19 cellular contexts compared by ENCODE assay signal in the genomic region with DNA sequence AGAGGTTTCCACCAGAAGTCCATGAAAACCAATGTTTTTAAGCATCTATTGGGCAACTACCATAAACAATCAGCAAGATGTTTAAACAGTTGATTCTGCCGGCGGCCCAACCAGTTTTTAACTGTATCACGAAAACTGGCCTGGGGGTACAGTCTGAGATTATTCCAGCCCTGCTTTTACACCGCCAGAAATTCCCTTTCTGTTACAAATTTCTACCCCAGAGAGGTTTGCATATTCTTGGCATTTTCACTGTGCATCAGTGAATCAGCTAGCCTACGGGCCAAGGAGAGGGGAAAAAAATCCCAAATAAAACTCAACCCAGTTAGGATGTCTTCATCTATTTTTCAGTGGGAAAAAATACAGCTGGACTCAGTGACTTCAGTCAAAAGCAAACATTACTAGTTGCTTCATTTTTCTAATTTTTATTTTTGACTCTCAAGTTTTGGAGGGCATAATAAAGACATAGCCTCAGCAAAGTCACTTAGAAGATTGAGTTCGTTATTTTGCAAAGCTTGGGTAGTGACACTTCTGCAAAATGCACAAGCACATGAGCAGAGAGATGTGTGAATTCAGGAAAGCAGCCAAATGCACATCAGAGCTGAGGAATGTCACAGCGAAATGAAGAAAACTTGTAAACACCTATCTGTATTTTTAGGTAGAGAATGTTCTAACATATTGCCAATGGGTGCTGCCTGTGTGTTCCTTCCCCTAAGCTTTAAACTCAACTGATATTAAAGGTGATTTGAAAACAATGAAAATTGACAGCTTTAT.
A peak's percentile ranks its signal among the peaks of the same experiment; 100 is the strongest.
DNase-seq lines count a peak whose midpoint lies in the region; ATAC-seq, FAIRE-seq and TF ChIP-seq lines count a peak whose summit lies in the region.
"Had no signal": no experiment of that assay in that cellular context is flagged by ENCODE, and none has a peak within 500 bp of the region (broad histone marks: within the 10 kb centered on the region; RNA-seq: fewer than 3 reads in every experiment).

No MANE protein-coding gene starts in this region.

- no peak overlapping the region for H3K4me3 ChIP-seq in K562
- no peak overlapping the region for H3K4me3 ChIP-seq in left ventricle myocardium inferior
- no peak overlapping the region for H3K4me3 ChIP-seq in gastrocnemius medialis
- H3K4me3 ChIP-seq: hepatocyte, prostate gland had no signal

- TF ChIP-seq EP300 in K562 (IDR thresholded peaks at IDR 0.05; ENCODE audit: low read length) = no peak

- no peak overlapping the region; the same call in 1 of the 2 replicates for H2AFZ ChIP-seq in K562 (ENCODE audit: low read depth, low read length)
- H2AFZ ChIP-seq: hepatocyte had no signal

- ATAC-seq in GM18868 (IDR thresholded peaks at IDR 0.05; ENCODE audit: unreplicated experiment) (peak; percentile 12), K562 (no peak), gastrocnemius medialis (peak; percentile 75 to 76), GM21737 (IDR thresholded peaks at IDR 0.05; ENCODE audit: unreplicated experiment) (no peak), GM19455 (IDR thresholded peaks at IDR 0.05; ENCODE audit: unreplicated experiment) (no peak), HG02763 (IDR thresholded peaks at IDR 0.05; ENCODE audit: unreplicated experiment) (no peak)
- ATAC-seq: activated CD8-positive, alpha-beta T cell treated with anti-CD3 and anti-CD28 coated beads, Interleukin-2, amount 10 ng/mL, durations not matched to agents 7 days and 5 days; natural killer cell treated with Interleukin-12 subunit alpha and Interleukin-12 subunit beta and Interleukin-15 and Interleukin-18, amount 100 ng/mL, for 72 hours had no signal

- no TSS peak for BruUV-seq in K562 (replicated peaks; lab: Mats Ljungman, UMichigan)

- H3K27ac ChIP-seq in K562 (ENCODE audit: extremely low read depth, low read depth, low read length) (no peak overlapping the region), left ventricle myocardium inferior (replicated peaks) (peak overlapping the region; percentile 65), gastrocnemius medialis (peak overlapping the region; percentile 6 to 63 (median 37))
- H3K27ac ChIP-seq: hepatocyte had no signal

- no peaks in the 10 kb centered on the region for H3K36me3 ChIP-seq in K562 (ENCODE audit: control insufficient read depth, insufficient read depth, low read length)
- no peaks in the 10 kb centered on the region for H3K36me3 ChIP-seq in left ventricle myocardium inferior
- no peaks in the 10 kb centered on the region for H3K36me3 ChIP-seq in gastrocnemius medialis
- H3K36me3 ChIP-seq: prostate gland had no signal

- TF ChIP-seq RAD21 in K562 (CRISPR knock-in tag; conservative IDR thresholded peaks at IDR 0.05 in 1 of 2, IDR thresholded peaks at IDR 0.05 in 1 of 2) = no peak

- H3K27me3 ChIP-seq in K562 (ENCODE audit: control insufficient read depth in 2 of 2, insufficient read depth in 2 of 2, low read length in 2 of 2) = no peaks in the 10 kb centered on the region
- no peaks in the 10 kb centered on the region for H3K27me3 ChIP-seq in left ventricle myocardium inferior (ENCODE audit: low read depth)
- no peaks in the 10 kb centered on the region for H3K27me3 ChIP-seq in gastrocnemius medialis
- H3K27me3 ChIP-seq: hepatocyte had no signal

- FAIRE-seq in K562 (lab: Jason Lieb, UNC) = no peak
- FAIRE-seq: GM12891 had no signal

- no peak overlapping the region for H3K9ac ChIP-seq in K562 (ENCODE audit: insufficient read depth in 1 of 2, low read depth in 2 of 2, low read length in 2 of 2)

- H3K9me1 ChIP-seq in K562 (ENCODE audit: control insufficient read depth, insufficient read depth, low read length) = no peaks in the 10 kb centered on the region

- no peaks in the 10 kb centered on the region for H3K9me3 ChIP-seq in K562 (replicated peaks; ENCODE audit: control insufficient read depth, insufficient read depth, low read depth, low read length)
- no peaks in the 10 kb centered on the region for H3K9me3 ChIP-seq in left ventricle myocardium inferior (replicated peaks)
- no peaks in the 10 kb centered on the region for H3K9me3 ChIP-seq in gastrocnemius medialis
- H3K9me3 ChIP-seq: prostate gland had no signal

- in situ Hi-C loops in K562 (cut with MboI) = loop anchor here (10.0 kb wide), 1 partner anchor 531 kb away; no protein-coding TSS in a partner anchor
- in situ Hi-C loops in gastrocnemius medialis (cut with MboI; ENCODE audit: low sequenced_read_pairs in 4 of 4) = loop anchor here in 2 of 4 donors (10.0 kb wide), 1 partner anchor 621 kb away; no protein-coding TSS in a partner anchor

- TF ChIP-seq POLR2A in K562 (conservative IDR thresholded peaks at IDR 0.05) (no peak), gastrocnemius medialis (IDR thresholded peaks at IDR 0.05) (no peak)

- POLR2A ChIA-PET in K562 (lab: Yijun Ruan, JAX) = no interaction called here

- no peaks in the 10 kb centered on the region; a peak in 2 of 5 replicates for H3K4me1 ChIP-seq in K562 (replicated peaks in 1 of 2; ENCODE audit: control insufficient read depth in 2 of 2, insufficient read depth in 2 of 2, low read length in 2 of 2)
- H3K4me1 ChIP-seq in left ventricle myocardium inferior = peaks cover 5% of the 10 kb centered on the region
- H3K4me1 ChIP-seq in gastrocnemius medialis = peaks cover 0 to 7% of the 10 kb centered on the region in 2 donors
- H3K4me1 ChIP-seq: prostate gland had no signal

- 61% methylated on average over 7 of the region's 7 CpGs for WGBS in K562 (ENCODE audit: insufficient coverage, low coverage, missing lambda C conversion rate)

- DNase-seq in K562 (ENCODE audit: extremely low read depth in 1 of 4, low spot score in 3 of 4) (no peak), left ventricle myocardium inferior (no peak), gastrocnemius medialis (peak; percentile 16 to 39), UCSD-AML1 (lab: John Stamatoyannopoulos, UW; ENCODE audit: unreplicated experiment) (no peak)
- DNase-seq: activated CD4-positive, CD25-positive, alpha-beta regulatory T cell; activated CD8-positive, alpha-beta T cell treated with anti-CD3 and anti-CD28 coated beads, Interleukin-2, amount 10 ng/mL, durations not matched to agents 7 days and 5 days; activated naive CD8-positive, alpha-beta T cell treated with anti-CD3 and anti-CD28 coated beads for 36 hours; DMS 273 treated with DMSO at 0.1 percent for 48 hours; H9; islet precursor cell; SIG-M5 had no signal

- no peaks in the 10 kb centered on the region for H4K20me1 ChIP-seq in K562 (replicated peaks; ENCODE audit: control insufficient read depth, insufficient read depth, low read length)

- no peak overlapping the region for H3K4me2 ChIP-seq in K562 (ENCODE audit: insufficient read depth, low read length)
- H3K4me2 ChIP-seq: hepatocyte had no signal

- TF ChIP-seq CTCF in K562 (IDR thresholded peaks at IDR 0.05 in 2 of 3, conservative IDR thresholded peaks at IDR 0.05 in 1 of 3; ENCODE audit: insufficient read depth in 2 of 3, low read depth in 1 of 3, low read length in 3 of 3) (no peak), left ventricle myocardium inferior (IDR thresholded peaks at IDR 0.05; ENCODE audit: borderline replicate concordance) (no peak), gastrocnemius medialis (IDR thresholded peaks at IDR 0.05 in 4 of 5, conservative IDR thresholded peaks at IDR 0.05 in 1 of 5) (no peak)

- CTCF ChIA-PET in K562 (lab: Yijun Ruan, JAX; ENCODE audit: low intra/inter-chr PET ratio) = interaction anchor here (0.6 kb wide), 1 partner anchor 1317 kb away, joined by 3 read pairs; no protein-coding TSS in a partner anchor

- intact Hi-C loops in K562 (cut with micrococcal nuclease) (loop anchor here (1.0 to 10.0 kb wide), 6 partner anchors 255 to 761 kb away; partner anchors contain the start of gene CFAP299), left ventricle myocardium inferior (cut with micrococcal nuclease) (no loop called here), gastrocnemius medialis (cut with DNase I; ENCODE audit: low total_unique reads) (loop anchor here (1.0 to 5.0 kb wide), 2 partner anchors 534 to 624 kb away; no protein-coding TSS in a partner anchor)

- H3K79me2 ChIP-seq in K562 (ENCODE audit: control insufficient read depth, insufficient read depth, low read length) = no peaks in the 10 kb centered on the region
- H3K79me2 ChIP-seq: hepatocyte had no signal

TF ChIP-seq in K562, 482 proteins besides CTCF, POLR2A, EP300 and RAD21 (continues in another document):
- 0 out of 2 replicates have a peak, but pooled peaks have one; percentile 16 for TF ChIP-seq ZNF766 (CRISPR knock-in tag; conservative IDR thresholded peaks at IDR 0.05)
- TF ChIP-seq ZFX (CRISPR knock-in tag; IDR thresholded peaks at IDR 0.05) = no peak
- TF ChIP-seq SPI1 (IDR thresholded peaks at IDR 0.05; ENCODE audit: borderline replicate concordance, low read depth, low read length) = no peak
- TF ChIP-seq NFIX (CRISPR knock-in tag; IDR thresholded peaks at IDR 0.05; ENCODE audit: low read depth) = no peak
- no peak for TF ChIP-seq POU5F1 (IDR thresholded peaks at IDR 0.05; ENCODE audit: borderline replicate concordance, low read depth, low read length, partially characterized antibody)
- TF ChIP-seq ZNF431 (CRISPR knock-in tag; IDR thresholded peaks at IDR 0.05) = no peak

Comparison
In these comparisons a context has a peak if more than half of its experiments do, and no peak if none do; other contexts are left out.
1. ATAC-seq: peak in GM18868 (single experiment) and gastrocnemius medialis (2 of 2); none in K562 (single experiment), GM21737 (single experiment), GM19455 (single experiment) and HG02763 (single experiment).
2. DNase-seq: peak in gastrocnemius medialis (2 of 2); none in K562 (0 of 4), left ventricle myocardium inferior (single experiment) and UCSD-AML1 (single experiment).